Comparison of ENCODE assay signal across 24 cellular contexts in the genomic region with DNA sequence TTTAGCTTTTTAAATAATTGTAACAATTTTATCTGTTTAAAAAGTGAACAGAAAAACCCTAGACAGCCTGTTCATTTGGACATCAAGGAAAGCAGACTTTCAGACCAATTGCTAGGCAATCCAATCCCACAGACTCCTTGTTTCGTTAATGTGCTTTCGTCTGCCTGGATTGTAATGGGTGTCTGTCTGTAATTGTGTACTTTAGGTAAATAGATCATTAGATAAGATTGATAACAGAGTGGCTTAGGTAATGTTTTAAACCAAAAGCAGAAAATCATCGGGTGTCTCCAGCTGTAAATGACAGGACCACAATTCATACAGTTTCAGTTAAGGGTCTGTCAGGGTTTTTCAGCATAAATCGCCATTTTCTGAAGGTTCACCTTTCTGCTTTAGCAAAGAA. TPM values are rescaled to one million over a fixed set of nuclear protein-coding genes. Genes with fewer than 3 reads are reported as not detected.
A peak's percentile ranks its signal among the peaks of the same experiment; 100 is the strongest.
DNase-seq lines count a peak whose midpoint lies in the region; ATAC-seq and TF ChIP-seq lines count a peak whose summit lies in the region.
"Had no signal": no experiment of that assay in that cellular context is flagged by ENCODE, and none has a peak within 500 bp of the region (broad histone marks: within the 10 kb centered on the region; RNA-seq: fewer than 3 reads in every experiment).

No MANE protein-coding gene starts in this region.

- no peaks in the 10 kb centered on the region for H3K36me3 Mint-ChIP-seq in mesothelial cell of epicardium
- H3K36me3 Mint-ChIP-seq in activated naive CD8-positive, alpha-beta T cell treated with anti-CD3 and anti-CD28 coated beads for 36 hours = no peaks in the 10 kb centered on the region
- H3K36me3 Mint-ChIP-seq in T-cell = no peaks in the 10 kb centered on the region
- H3K36me3 Mint-ChIP-seq: CD4-positive, alpha-beta memory T cell had no signal

- peak; percentile 82 for DNase-seq in NCI-H1105 (lab: John Stamatoyannopoulos, UW)
- peak; percentile 52 to 83 for DNase-seq in NCI-H2081 (lab: John Stamatoyannopoulos, UW)
- peak; percentile 90 for DNase-seq in NCI-H748 treated with DMSO at 0.1 percent for 48 hours (lab: John Stamatoyannopoulos, UW)
- DNase-seq in mesothelial cell of epicardium (ENCODE audit: low spot score in 2 of 2, unreplicated experiment in 2 of 2) = no peak
- DNase-seq in activated naive CD8-positive, alpha-beta T cell treated with anti-CD3 and anti-CD28 coated beads for 36 hours = no peak
- no peak for DNase-seq in T-cell
- DNase-seq: activated naive CD4-positive, alpha-beta T cell treated with anti-CD3 and anti-CD28 coated beads for 36 hours; activated T-cell treated with anti-CD3 and anti-CD28 coated beads, Interleukin-2, amount 50 U/mL, for 48 hours; anterior cingulate cortex; CD4-positive, alpha-beta memory T cell; DND-41; dorsolateral prefrontal cortex; kidney; mammary epithelial cell; T-helper 9 cell; upper lobe of right lung had no signal

- H3K4me1 Mint-ChIP-seq in mesothelial cell of epicardium (peaks cover 12% of the 10 kb centered on the region), T-cell (no peaks in the 10 kb centered on the region)
- no peaks in the 10 kb centered on the region for H3K4me1 Mint-ChIP-seq in activated naive CD8-positive, alpha-beta T cell treated with anti-CD3 and anti-CD28 coated beads for 36 hours
- H3K4me1 Mint-ChIP-seq: CD4-positive, alpha-beta memory T cell had no signal

- H3K27ac Mint-ChIP-seq in mesothelial cell of epicardium (peak overlapping the region; percentile 33), T-cell (no peak overlapping the region)
- no peak overlapping the region for H3K27ac Mint-ChIP-seq in activated naive CD8-positive, alpha-beta T cell treated with anti-CD3 and anti-CD28 coated beads for 36 hours
- H3K27ac Mint-ChIP-seq: activated naive CD4-positive, alpha-beta T cell treated with anti-CD3 and anti-CD28 coated beads for 36 hours; CD4-positive, alpha-beta memory T cell had no signal

- POLR2A ChIA-PET in T-cell (lab: Charles Lee) = no interaction called here

- H3K9me3 Mint-ChIP-seq in mesothelial cell of epicardium = peaks cover 31% of the 10 kb centered on the region
- H3K9me3 Mint-ChIP-seq in activated naive CD8-positive, alpha-beta T cell treated with anti-CD3 and anti-CD28 coated beads for 36 hours = peaks cover 8% of the 10 kb centered on the region
- H3K9me3 Mint-ChIP-seq in T-cell = peaks cover 5 to 17% (median 5%) of the 10 kb centered on the region in 3 donors

- ATAC-seq in HG02973 (IDR thresholded peaks at IDR 0.05; ENCODE audit: unreplicated experiment) (no peak), HG02763 (IDR thresholded peaks at IDR 0.05; ENCODE audit: unreplicated experiment) (no peak), T-cell (replicated peaks in 1 of 4) (no peak)
- ATAC-seq: upper lobe of right lung had no signal

- peak overlapping the region; percentile 5 for H3K4me3 Mint-ChIP-seq in mesothelial cell of epicardium
- H3K4me3 Mint-ChIP-seq in activated naive CD8-positive, alpha-beta T cell treated with anti-CD3 and anti-CD28 coated beads for 36 hours = no peak overlapping the region
- no peak overlapping the region for H3K4me3 Mint-ChIP-seq in T-cell
- H3K4me3 Mint-ChIP-seq: activated naive CD4-positive, alpha-beta T cell treated with anti-CD3 and anti-CD28 coated beads for 36 hours; CD4-positive, alpha-beta memory T cell had no signal

- TF ChIP-seq CTCF in mesothelial cell of epicardium (IDR thresholded peaks at IDR 0.05; ENCODE audit: unreplicated experiment) = no peak

- H3K27me3 Mint-ChIP-seq in mesothelial cell of epicardium (ENCODE audit: low read depth) (peaks cover 25% of the 10 kb centered on the region), T-cell (peaks cover 5 to 8% of the 10 kb centered on the region in 2 donors)
- peaks cover 5% of the 10 kb centered on the region for H3K27me3 Mint-ChIP-seq in activated naive CD8-positive, alpha-beta T cell treated with anti-CD3 and anti-CD28 coated beads for 36 hours

- CTCF ChIA-PET in T-cell (lab: Charles Lee) = no interaction called here

RNA-seq across cellular contexts. Expression of gene CCDC60, which starts 19.7 kb away (rescaled TPM):
- total RNA-seq in mesothelial cell of epicardium (2.2 to 3.3 TPM (median 2.5 TPM) in 3 replicates), T-cell (not detected)
- not detected for total RNA-seq in activated naive CD8-positive, alpha-beta T cell treated with anti-CD3 and anti-CD28 coated beads for 36 hours
- total RNA-seq: activated naive CD4-positive, alpha-beta T cell treated with anti-CD3 and anti-CD28 coated beads for 36 hours; cardiac septum; CD4-positive, alpha-beta memory T cell; dorsolateral prefrontal cortex; frontal cortex; H1; kidney; mammary epithelial cell; omental fat pad; right atrium auricular region; SK-MEL-5; upper lobe of right lung had no signal

Comparison
In these comparisons a context has a peak if more than half of its experiments do, and no peak if none do; other contexts are left out.
1. DNase-seq: peak in NCI-H1105 (single experiment), NCI-H2081 (2 of 2) and NCI-H748 treated with DMSO at 0.1 percent for 48 hours (single experiment); none in mesothelial cell of epicardium (0 of 2), activated naive CD8-positive, alpha-beta T cell treated with anti-CD3 and anti-CD28 coated beads for 36 hours (single experiment) and T-cell (0 of 34).